11 cellular contexts compared by ENCODE assay signal in the genomic region with DNA sequence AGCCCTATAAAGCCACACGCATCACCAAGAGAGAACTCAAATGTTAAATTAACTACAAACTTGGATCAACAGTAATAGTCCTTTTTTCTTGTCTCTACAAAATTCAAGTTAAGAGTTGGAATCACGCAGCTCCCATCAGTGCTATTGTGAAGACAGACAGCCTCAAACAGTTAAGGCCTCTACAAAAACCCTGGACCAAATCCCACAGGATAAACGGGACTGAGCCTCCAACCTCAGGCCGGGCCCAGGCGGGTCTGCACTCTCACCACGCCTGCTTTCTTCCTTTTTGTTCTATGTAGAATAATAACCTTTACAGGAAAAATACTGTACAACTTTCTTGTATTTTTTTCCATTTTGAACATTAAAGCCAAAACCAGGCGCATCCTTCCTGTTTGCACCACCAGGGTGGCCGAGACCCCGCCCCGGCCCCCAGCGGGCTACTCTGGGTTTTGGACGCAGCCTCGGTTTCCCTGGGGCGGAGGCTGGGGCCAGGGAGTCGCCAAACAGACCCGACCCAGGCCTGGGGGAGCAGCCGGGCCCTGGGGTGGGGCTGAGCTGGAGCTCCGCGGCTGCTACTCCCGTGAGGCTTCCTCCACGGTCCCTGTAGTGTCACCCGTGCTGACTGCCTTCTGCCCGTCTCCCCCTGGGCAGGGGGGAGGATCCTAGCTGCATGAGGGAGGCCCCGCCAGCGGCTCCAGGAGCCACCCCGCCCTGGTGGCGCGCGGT.
DNase-seq lines count a peak whose midpoint lies in the region; ATAC-seq, FAIRE-seq and TF ChIP-seq lines count a peak whose summit lies in the region.
"Had no signal": no experiment of that assay in that cellular context is flagged by ENCODE, and none has a peak within 500 bp of the region (broad histone marks: within the 10 kb centered on the region; RNA-seq: fewer than 3 reads in every experiment).

No MANE protein-coding gene starts in this region.

- H3K27ac ChIP-seq in ACC112 (ENCODE audit: low read depth, low read length), result no peak overlapping the region
- H3K27ac ChIP-seq in endodermal cell (ENCODE audit: low read depth, low read length), result no peak overlapping the region
- peak overlapping the region in 1 of 2 donors; percentile 16 for H3K27ac ChIP-seq in ovary

- H3K9me3 ChIP-seq in endodermal cell (ENCODE audit: control insufficient read depth, low read length) (no peaks in the 10 kb centered on the region), ovary (no peaks in the 10 kb centered on the region)
- H3K9me3 ChIP-seq: left lung had no signal

- no peak for DNase-seq in H7
- DNase-seq in endodermal cell, result peak; percentile 70
- DNase-seq in ovary, result no peak
- no peak for DNase-seq in frontal cortex (ENCODE audit: low spot score in 2 of 2)
- DNase-seq in COLO668 (lab: John Stamatoyannopoulos, UW; ENCODE audit: unreplicated experiment), result no peak
- DNase-seq: left lung, NCI-H446 had no signal

- H3K27me3 Mint-ChIP-seq in endodermal cell (ENCODE audit: insufficient read depth), result peaks cover 11% of the 10 kb centered on the region
- H3K27me3 Mint-ChIP-seq: CD8-positive, alpha-beta memory T cell had no signal

- H3K36me3 ChIP-seq in ACC112 (ENCODE audit: insufficient read depth, low read length) (no peaks in the 10 kb centered on the region), H7 (replicated peaks; ENCODE audit: control insufficient read depth, insufficient read depth, low read length) (no peaks in the 10 kb centered on the region), endodermal cell (ENCODE audit: control insufficient read depth, insufficient read depth, low read length) (no peaks in the 10 kb centered on the region), ovary (no peaks in the 10 kb centered on the region)

- H3K4me1 ChIP-seq in ACC112 (ENCODE audit: control insufficient read depth, insufficient read depth, low read length, unreplicated experiment) (peaks cover 3% of the 10 kb centered on the region), endodermal cell (ENCODE audit: control insufficient read depth, insufficient read depth, low read length) (no peaks in the 10 kb centered on the region), ovary (ENCODE audit: insufficient read depth) (peaks cover 17% of the 10 kb centered on the region)

- H2AFZ ChIP-seq in ACC112 (ENCODE audit: low read length, unreplicated experiment), result peak overlapping the region; percentile 68

- no peaks in the 10 kb centered on the region for H3K79me2 ChIP-seq in ACC112 (ENCODE audit: control insufficient read depth, insufficient read depth, low read length, unreplicated experiment)

- H3K36me3 Mint-ChIP-seq in endodermal cell (ENCODE audit: low read depth), result no peaks in the 10 kb centered on the region

- H3K27ac Mint-ChIP-seq in endodermal cell, result no peak overlapping the region

- no peak overlapping the region for H3K9ac ChIP-seq in endodermal cell (ENCODE audit: extremely low read depth, low read length, poor library complexity, severe bottlenecking)

- TF ChIP-seq EP300 in ovary (IDR thresholded peaks at IDR 0.05), result no peak

- peak overlapping the region; percentile 39 for H3K4me3 Mint-ChIP-seq in endodermal cell

- FAIRE-seq in frontal cortex (lab: Jason Lieb, UNC), result no peak

- H3K4me3 ChIP-seq in ACC112 (ENCODE audit: low read depth, low read length), result peak overlapping the region; percentile 68; the same call in 1 of the 2 replicates
- H3K4me3 ChIP-seq in H7 (ENCODE audit: insufficient read depth, low read depth, low read length), result peak overlapping the region; percentile 30; the same call in 1 of the 2 replicates
- H3K4me3 ChIP-seq in endodermal cell (ENCODE audit: low read length), result peak overlapping the region; percentile 17
- H3K4me3 ChIP-seq in ovary, result peak overlapping the region; percentile 21
- H3K4me3 ChIP-seq: left lung had no signal

- intact Hi-C loops in ovary (cut with DNase I), result loop anchor here in 1 of 4 donors (10.0 kb wide), 1 partner anchor 57 kb away; no protein-coding TSS in a partner anchor

- no peaks in the 10 kb centered on the region for H3K4me1 Mint-ChIP-seq in endodermal cell

- ATAC-seq in HG03139 (IDR thresholded peaks at IDR 0.05; ENCODE audit: unreplicated experiment) (no peak), HG03378 (IDR thresholded peaks at IDR 0.05; ENCODE audit: unreplicated experiment) (no peak)
- ATAC-seq: left lung had no signal

- peak; percentile 48 for TF ChIP-seq CTCF in endodermal cell (conservative IDR thresholded peaks at IDR 0.05)
- no peak for TF ChIP-seq CTCF in ovary (IDR thresholded peaks at IDR 0.05)

- H3K9me3 Mint-ChIP-seq in endodermal cell, result no peaks in the 10 kb centered on the region
- H3K9me3 Mint-ChIP-seq: CD8-positive, alpha-beta memory T cell had no signal

- TF ChIP-seq POLR2A in ovary (IDR thresholded peaks at IDR 0.05), result no peak

- peaks cover 12% of the 10 kb centered on the region; the same call in 1 of the 2 replicates for H3K27me3 ChIP-seq in ACC112 (ENCODE audit: insufficient read depth, low read length)
- peaks cover 15% of the 10 kb centered on the region; the same call in 1 of the 2 replicates for H3K27me3 ChIP-seq in H7 (ENCODE audit: control insufficient read depth, insufficient read depth, low read length)
- H3K27me3 ChIP-seq in endodermal cell (ENCODE audit: control insufficient read depth, insufficient read depth, low read length, poor library complexity, severe bottlenecking), result peaks cover 26% of the 10 kb centered on the region
- H3K27me3 ChIP-seq in ovary, result no peaks in the 10 kb centered on the region

- 52 to 54% methylated on average over 13 to 29 of the region's 29 CpGs for WGBS in endodermal cell (ENCODE audit: insufficient coverage in 1 of 2, insufficient read length in 1 of 2), 2 experiments
- 15 to 17% (median 16%) methylated on average over 17 to 29 of the region's 29 CpGs for WGBS in ovary, 3 donors

Comparison
In these comparisons a context has a peak if more than half of its experiments do, and no peak if none do; other contexts are left out.
1. H3K4me3 ChIP-seq: peak in every context shown above with its lines; median percentile 68 in ACC112; 30 in H7; 21 in ovary; 17 in endodermal cell.